1 cellular context compared by ENCODE assay signal in the genomic region with DNA sequence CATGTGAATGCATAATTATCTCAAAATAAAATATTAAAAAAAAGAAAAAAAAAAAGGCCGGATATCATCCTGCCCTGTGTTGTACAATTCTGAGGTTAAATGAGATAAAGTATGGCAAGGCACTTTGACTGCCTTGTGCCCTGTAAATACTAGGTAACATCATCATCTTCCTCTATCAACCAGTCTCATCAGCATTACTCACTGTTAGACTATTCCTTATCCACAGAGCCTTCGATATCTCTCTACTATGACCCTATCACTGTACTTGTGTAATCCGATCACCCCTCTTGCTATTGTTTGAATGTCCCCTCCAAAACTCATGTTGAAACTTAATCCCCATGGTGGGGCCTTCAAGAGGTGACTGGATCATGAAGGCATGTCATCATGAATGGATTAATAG. TPM values are rescaled to one million over a fixed set of nuclear protein-coding genes. Genes with fewer than 3 reads are reported as not detected.
"Had no signal": no experiment of that assay in that cellular context is flagged by ENCODE, and none has a peak within 500 bp of the region (broad histone marks: within the 10 kb centered on the region; RNA-seq: fewer than 3 reads in every experiment).

No MANE protein-coding gene starts in this region.

RNA-seq across cellular contexts. Expression of a gene that starts 18.9 kb away (rescaled TPM):
- total RNA-seq: gastrocnemius medialis had no signal
